ENCODE assay signal across 12 cellular contexts in the genomic region with DNA sequence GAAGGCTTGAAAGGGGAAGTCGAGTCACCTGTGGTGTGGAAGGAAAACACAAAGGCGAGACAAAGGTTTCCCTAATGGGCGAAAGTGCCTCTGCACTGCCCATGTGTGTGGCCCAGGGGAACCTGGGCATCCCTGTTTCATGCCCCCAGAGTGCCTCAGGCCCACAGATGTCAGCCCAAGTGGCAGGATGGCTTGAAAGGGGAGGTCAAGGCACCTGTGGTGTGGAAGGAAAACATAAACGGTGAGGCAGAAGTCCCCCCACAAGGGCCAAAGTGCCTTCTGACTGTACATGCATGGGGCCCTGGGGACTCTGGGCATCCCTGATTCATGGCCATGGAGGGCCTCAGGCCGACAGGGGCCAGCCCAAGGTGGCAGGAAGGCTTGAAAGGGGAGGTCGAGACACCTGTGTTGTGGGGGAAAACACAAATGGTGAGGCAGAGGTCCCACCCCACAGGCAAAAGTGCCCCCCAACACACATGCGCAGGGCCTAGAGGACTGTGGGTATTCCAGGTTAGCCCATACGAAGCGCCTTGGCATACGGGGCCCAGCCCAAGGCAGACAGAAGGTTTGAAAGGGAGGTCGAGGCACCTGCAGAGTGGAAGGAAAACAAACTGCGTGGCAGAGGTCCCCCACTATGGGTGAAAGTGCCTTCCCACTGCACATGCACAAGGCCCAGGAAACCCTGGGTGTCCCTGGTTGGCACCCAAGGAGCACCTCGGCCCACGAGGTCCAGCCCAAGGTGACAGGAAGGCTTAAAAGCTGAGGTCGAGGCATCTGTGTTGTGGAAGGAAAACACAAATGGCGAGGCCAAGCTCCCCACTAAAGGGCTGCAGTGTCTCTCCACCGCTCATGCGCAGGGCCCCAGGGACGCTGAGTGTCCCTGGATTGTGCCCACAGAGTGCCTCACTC.
DNase-seq lines count a peak whose midpoint lies in the region; ATAC-seq, FAIRE-seq and TF ChIP-seq lines count a peak whose summit lies in the region.
"Had no signal": no experiment of that assay in that cellular context is flagged by ENCODE, and none has a peak within 500 bp of the region (broad histone marks: within the 10 kb centered on the region; RNA-seq: fewer than 3 reads in every experiment).

No MANE protein-coding gene starts in this region.

- H3K36me3 ChIP-seq in kidney (ENCODE audit: control insufficient read depth in 1 of 2, insufficient read depth in 2 of 2, low read length in 2 of 2), result no peaks in the 10 kb centered on the region

- CTCF ChIA-PET in activated CD4-positive, alpha-beta T cell treated with anti-CD3 and anti-CD28 coated beads for 36 hours (lab: Charles Lee), result no interaction called here

- H3K27me3 Mint-ChIP-seq in activated CD4-positive, alpha-beta T cell treated with anti-CD3 and anti-CD28 coated beads for 36 hours, result no peaks in the 10 kb centered on the region
- no peaks in the 10 kb centered on the region for H3K27me3 Mint-ChIP-seq in activated T-cell treated with anti-CD3 and anti-CD28 coated beads, Interleukin-2, amount 50 U/mL, for 4 hours (ENCODE audit: low read depth)
- H3K27me3 Mint-ChIP-seq in stimulated activated naive B cell treated with anti-CD40 and anti-IgM and Interleukin-4, amounts not matched to agents 10 μg/mL and 1 μg/mL and 100 μg/mL, for 72 hours, result no peaks in the 10 kb centered on the region

- no peak overlapping the region for H3K4me3 Mint-ChIP-seq in activated CD4-positive, alpha-beta T cell treated with anti-CD3 and anti-CD28 coated beads for 36 hours
- H3K4me3 Mint-ChIP-seq in activated T-cell treated with anti-CD3 and anti-CD28 coated beads, Interleukin-2, amount 50 U/mL, for 4 hours, result no peak overlapping the region
- no peak overlapping the region for H3K4me3 Mint-ChIP-seq in stimulated activated naive B cell treated with anti-CD40 and anti-IgM and Interleukin-4, amounts not matched to agents 10 μg/mL and 1 μg/mL and 100 μg/mL, for 72 hours
- H3K4me3 Mint-ChIP-seq: immature natural killer cell, neural crest cell had no signal

- H3K4me1 ChIP-seq in kidney (ENCODE audit: control insufficient read depth in 1 of 2, insufficient read depth in 1 of 2, low read depth in 1 of 2, low read length in 2 of 2), result no peaks in the 10 kb centered on the region

- POLR2A ChIA-PET in activated CD4-positive, alpha-beta T cell treated with anti-CD3 and anti-CD28 coated beads for 36 hours (lab: Charles Lee), result no interaction called here

- peaks cover 36% of the 10 kb centered on the region for H3K9me3 Mint-ChIP-seq in activated CD4-positive, alpha-beta T cell treated with anti-CD3 and anti-CD28 coated beads for 36 hours (ENCODE audit: low read depth)
- peaks cover 56% of the 10 kb centered on the region for H3K9me3 Mint-ChIP-seq in activated T-cell treated with anti-CD3 and anti-CD28 coated beads, Interleukin-2, amount 50 U/mL, for 4 hours
- peaks cover 45 to 56% of the 10 kb centered on the region in 2 donors for H3K9me3 Mint-ChIP-seq in stimulated activated naive B cell treated with anti-CD40 and anti-IgM and Interleukin-4, amounts not matched to agents 10 μg/mL and 1 μg/mL and 100 μg/mL, for 72 hours
- H3K9me3 Mint-ChIP-seq: neural crest cell had no signal

- peaks cover 3 to 39% of the 10 kb centered on the region in 2 donors for H3K9me3 ChIP-seq in kidney (ENCODE audit: control insufficient read depth in 1 of 2, low read length in 2 of 2)

- no peak for FAIRE-seq in kidney (lab: Jason Lieb, UNC)
- FAIRE-seq: D721Med had no signal

- no peak overlapping the region for H3K9ac ChIP-seq in kidney (ENCODE audit: low read length in 2 of 2)

- TF ChIP-seq CTCF in kidney (IDR thresholded peaks at IDR 0.05; ENCODE audit: borderline replicate concordance, extremely low read depth, insufficient read depth), result no peak

- no peak overlapping the region for H3K27ac Mint-ChIP-seq in activated CD4-positive, alpha-beta T cell treated with anti-CD3 and anti-CD28 coated beads for 36 hours
- no peak overlapping the region for H3K27ac Mint-ChIP-seq in stimulated activated naive B cell treated with anti-CD40 and anti-IgM and Interleukin-4, amounts not matched to agents 10 μg/mL and 1 μg/mL and 100 μg/mL, for 72 hours
- H3K27ac Mint-ChIP-seq: immature natural killer cell had no signal

- DNase-seq in activated CD4-positive, alpha-beta T cell treated with anti-CD3 and anti-CD28 coated beads for 1 hour, result peak; percentile 6
- DNase-seq in activated CD4-positive, alpha-beta T cell treated with anti-CD3 and anti-CD28 coated beads for 36 hours, result no peak
- DNase-seq in activated T-cell treated with anti-CD3 and anti-CD28 coated beads, Interleukin-2, amount 50 U/mL, for 4 hours, result peak; percentile 1
- peak; percentile 36 for DNase-seq in kidney
- peak; percentile 0 for DNase-seq in stimulated activated naive B cell treated with anti-CD40 and anti-IgM and Interleukin-4, amounts not matched to agents 10 μg/mL and 1 μg/mL and 100 μg/mL, for 72 hours
- no peak for DNase-seq in globus pallidus (ENCODE audit: low spot score)
- DNase-seq: immature natural killer cell had no signal

- H3K27ac ChIP-seq in kidney (ENCODE audit: low read depth in 2 of 2, low read length in 2 of 2), result no peak overlapping the region
- H3K27ac ChIP-seq: PC-9 had no signal

- H3K4me3 ChIP-seq in kidney (ENCODE audit: low read length in 2 of 2), result no peak overlapping the region
- H3K4me3 ChIP-seq: PC-9 had no signal

- no peak for ATAC-seq in activated CD4-positive, alpha-beta T cell treated with anti-CD3 and anti-CD28 coated beads for 36 hours
- ATAC-seq in activated T-cell treated with anti-CD3 and anti-CD28 coated beads, Interleukin-2, amount 50 U/mL, for 4 hours, result no peak
- ATAC-seq in stimulated activated naive B cell treated with anti-CD40 and anti-IgM and Interleukin-4, amounts not matched to agents 10 μg/mL and 1 μg/mL and 100 μg/mL, for 72 hours (replicated peaks), result no peak
- ATAC-seq in activated CD4-positive, CD25-positive, alpha-beta regulatory T cell treated with anti-CD3 and anti-CD28 coated beads, Interleukin-2, amount 50 U/mL, for 24 hours, result no peak
- ATAC-seq in GM21737 (IDR thresholded peaks at IDR 0.05; ENCODE audit: unreplicated experiment), result no peak

- no peaks in the 10 kb centered on the region for H3K4me1 Mint-ChIP-seq in activated CD4-positive, alpha-beta T cell treated with anti-CD3 and anti-CD28 coated beads for 36 hours
- no peaks in the 10 kb centered on the region for H3K4me1 Mint-ChIP-seq in activated T-cell treated with anti-CD3 and anti-CD28 coated beads, Interleukin-2, amount 50 U/mL, for 4 hours (ENCODE audit: low read depth)
- no peaks in the 10 kb centered on the region for H3K4me1 Mint-ChIP-seq in stimulated activated naive B cell treated with anti-CD40 and anti-IgM and Interleukin-4, amounts not matched to agents 10 μg/mL and 1 μg/mL and 100 μg/mL, for 72 hours
- H3K4me1 Mint-ChIP-seq: immature natural killer cell, neural crest cell had no signal

- intact Hi-C loops in activated CD4-positive, alpha-beta T cell treated with anti-CD3 and anti-CD28 coated beads for 36 hours (cut with DNase I, micrococcal nuclease), result no loop called here
- intact Hi-C loops in kidney (cut with DNase I), result no loop called here

- H3K36me3 Mint-ChIP-seq in activated CD4-positive, alpha-beta T cell treated with anti-CD3 and anti-CD28 coated beads for 36 hours (ENCODE audit: low read depth), result peaks cover 3% of the 10 kb centered on the region
- no peaks in the 10 kb centered on the region for H3K36me3 Mint-ChIP-seq in activated T-cell treated with anti-CD3 and anti-CD28 coated beads, Interleukin-2, amount 50 U/mL, for 4 hours (ENCODE audit: insufficient read depth)
- peaks cover 8 to 16% of the 10 kb centered on the region in 2 donors for H3K36me3 Mint-ChIP-seq in stimulated activated naive B cell treated with anti-CD40 and anti-IgM and Interleukin-4, amounts not matched to agents 10 μg/mL and 1 μg/mL and 100 μg/mL, for 72 hours
- H3K36me3 Mint-ChIP-seq: immature natural killer cell had no signal

Comparison
In these comparisons a context has a peak if more than half of its experiments do, and no peak if none do; other contexts are left out.
1. DNase-seq: peak in activated CD4-positive, alpha-beta T cell treated with anti-CD3 and anti-CD28 coated beads for 1 hour (single experiment), activated T-cell treated with anti-CD3 and anti-CD28 coated beads, Interleukin-2, amount 50 U/mL, for 4 hours (single experiment), kidney (single experiment) and stimulated activated naive B cell treated with anti-CD40 and anti-IgM and Interleukin-4, amounts not matched to agents 10 μg/mL and 1 μg/mL and 100 μg/mL, for 72 hours (single experiment); none in activated CD4-positive, alpha-beta T cell treated with anti-CD3 and anti-CD28 coated beads for 36 hours (single experiment) and globus pallidus (single experiment).